ENCODE assay signal across 10 cellular contexts in the genomic region with DNA sequence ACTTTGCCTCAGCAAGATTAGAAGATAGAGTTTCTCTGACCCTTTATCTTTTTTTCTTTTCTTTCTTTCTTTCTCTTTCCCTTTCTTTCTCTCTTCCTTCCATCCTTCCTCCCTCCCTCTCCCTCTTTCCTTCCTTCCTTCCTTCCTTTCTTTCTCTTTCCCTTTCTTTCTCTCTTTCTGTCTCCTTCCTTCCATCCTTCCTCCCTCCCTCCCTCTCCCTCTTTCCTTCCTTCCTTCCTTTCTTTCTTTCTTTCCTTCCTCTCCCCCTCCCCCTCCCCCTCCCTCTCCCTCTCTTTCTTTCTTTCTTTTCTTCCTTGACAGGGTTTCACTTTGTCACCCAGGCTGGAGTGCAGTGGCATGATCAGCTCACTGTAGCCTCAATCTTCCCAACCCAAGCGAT.
"Had no signal": no experiment of that assay in that cellular context is flagged by ENCODE, and none has a peak within 500 bp of the region (broad histone marks: within the 10 kb centered on the region; RNA-seq: fewer than 3 reads in every experiment).

No MANE protein-coding gene starts in this region.

- H2AFZ ChIP-seq: GM23338 had no signal

- H3K27ac ChIP-seq: KMS-11 had no signal

- H3K9ac ChIP-seq: KMS-11 had no signal

- DNase-seq: H9, HCEC 1CT, HFFc6, IMR-90, KBM-7 had no signal

- FAIRE-seq: H1, H54, HTR-8/SVneo had no signal

- H3K4me3 Mint-ChIP-seq: GM23338, H9, HFFc6 had no signal

- H3K4me2 ChIP-seq: GM23338, KMS-11 had no signal

- H3K4me3 ChIP-seq: GM23338 had no signal

- ATAC-seq: GM23338 had no signal

- H3K4me1 Mint-ChIP-seq: GM23338 had no signal

- H3K27ac Mint-ChIP-seq: GM23338, H9, HFFc6 had no signal
